Comparison of ENCODE assay signal across 8 cellular contexts in the genomic region with DNA sequence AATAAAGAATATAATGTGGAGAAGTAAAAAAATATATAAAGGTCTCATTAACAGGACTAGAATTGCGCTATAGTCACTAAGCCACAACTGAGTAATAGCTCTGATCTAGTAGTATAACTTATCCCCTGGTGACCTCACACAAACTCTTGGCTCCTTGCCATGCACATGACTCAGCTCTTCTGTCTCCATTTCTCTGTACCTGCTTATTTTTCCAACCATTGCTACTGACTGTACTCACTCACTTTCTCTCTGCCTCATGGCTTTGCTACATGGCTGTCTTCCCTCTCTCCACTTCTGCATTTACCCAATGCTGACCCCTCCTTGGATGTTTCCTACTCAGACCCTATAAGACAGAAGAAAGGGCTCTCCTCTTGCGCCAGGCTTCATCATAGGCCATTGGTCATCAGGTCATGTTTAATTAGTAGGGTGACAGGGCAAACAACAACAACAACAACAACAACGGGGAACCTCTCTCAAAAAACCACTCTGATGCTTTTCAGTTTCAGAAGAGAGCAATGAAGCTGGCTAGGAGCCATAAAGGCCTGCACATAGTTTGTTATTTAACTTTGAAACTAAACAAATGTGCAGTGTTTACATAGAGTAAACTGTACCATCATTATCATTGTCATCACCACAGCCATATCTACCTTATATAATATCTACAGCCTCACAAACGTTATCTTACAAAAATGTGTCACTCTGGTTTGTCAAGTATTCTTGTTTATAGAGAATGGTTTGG.
DNase-seq lines count a peak whose midpoint lies in the region; ATAC-seq lines count a peak whose summit lies in the region.

No MANE protein-coding gene starts in this region.

- DNase-seq in NCI-H146 (lab: John Stamatoyannopoulos, UW), result peak; percentile 27
- DNase-seq in activated CD8-positive, alpha-beta memory T cell treated with anti-CD3 and anti-CD28 coated beads, Interleukin-2, amount 50 U/mL, for 24 hours (ENCODE audit: extremely low read depth), result peak; percentile 43
- DNase-seq in glomerular visceral epithelial cell (ENCODE audit: extremely low spot score), result peak; percentile 88
- DNase-seq in stimulated activated CD8-positive, alpha-beta memory T cell treated with anti-CD3 and anti-CD28 coated beads, Interleukin-12 subunit alpha, Interleukin-12 subunit beta, amount 100 ng/mL, for 24 hours (ENCODE audit: extremely low read depth), result peak; percentile 17
- DNase-seq in superior temporal gyrus (ENCODE audit: extremely low spot score), result no peak
- DNase-seq in T-helper 9 cell, result no peak

- peak; percentile 58 for ATAC-seq in GM18511 (IDR thresholded peaks at IDR 0.05; ENCODE audit: unreplicated experiment)
- no peak for ATAC-seq in HG03280 (IDR thresholded peaks at IDR 0.05; ENCODE audit: unreplicated experiment)

Comparison
In these comparisons a context has a peak if more than half of its experiments do, and no peak if none do; other contexts are left out.
1. DNase-seq: peak in NCI-H146 (single experiment), activated CD8-positive, alpha-beta memory T cell treated with anti-CD3 and anti-CD28 coated beads, Interleukin-2, amount 50 U/mL, for 24 hours (single experiment), glomerular visceral epithelial cell (single experiment) and stimulated activated CD8-positive, alpha-beta memory T cell treated with anti-CD3 and anti-CD28 coated beads, Interleukin-12 subunit alpha, Interleukin-12 subunit beta, amount 100 ng/mL, for 24 hours (single experiment); none in superior temporal gyrus (single experiment) and T-helper 9 cell (single experiment).